8 cellular contexts compared by ENCODE assay signal in genomic region chr12:124400124-124400523, GRCh38.
"Had no signal": no experiment of that assay in that cellular context is flagged by ENCODE, and none has a peak within 500 bp of the region (broad histone marks: within the 10 kb centered on the region; RNA-seq: fewer than 3 reads in every experiment).

No MANE protein-coding gene starts in this region.

- H3K4me3 ChIP-seq: dorsolateral prefrontal cortex, heart right ventricle, ovary, SK-N-MC had no signal

- H3K27me3 ChIP-seq: dorsolateral prefrontal cortex, heart right ventricle, ovary had no signal

- H3K9me3 ChIP-seq: heart right ventricle, ovary had no signal

- ATAC-seq: T-cell had no signal

- H3K36me3 ChIP-seq: ovary had no signal

- DNase-seq: activated effector memory CD4-positive, alpha-beta T cell treated with Interleukin-2 at 50 U/mL for 16 hours; foreskin melanocyte; heart right ventricle; small intestine had no signal

- H3K27ac ChIP-seq: SK-N-MC had no signal
